30 cellular contexts compared by ENCODE assay signal in the genomic region with DNA sequence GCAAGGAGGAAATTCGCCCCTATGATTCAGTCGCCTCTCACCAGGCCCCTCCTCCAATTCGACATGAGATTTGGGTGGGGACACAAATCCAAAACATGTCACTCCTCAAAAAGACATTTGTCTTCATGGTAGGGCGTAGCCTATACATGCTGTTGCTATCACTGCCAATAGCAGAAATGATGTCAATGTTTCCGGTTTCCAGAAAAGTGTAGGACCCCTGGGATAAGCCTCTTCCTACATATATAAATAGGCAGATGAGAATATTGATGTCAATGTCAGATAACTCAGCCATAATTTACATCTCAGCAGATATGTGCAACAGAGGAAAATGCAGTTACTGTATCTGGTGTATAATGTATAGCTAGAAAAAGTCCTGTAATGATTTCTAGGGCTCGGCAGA.
"Had no signal": no experiment of that assay in that cellular context is flagged by ENCODE, and none has a peak within 500 bp of the region (broad histone marks: within the 10 kb centered on the region; RNA-seq: fewer than 3 reads in every experiment).

No MANE protein-coding gene starts in this region.

- H3K36me3 Mint-ChIP-seq: naive thymus-derived CD4-positive, alpha-beta T cell; natural killer cell treated with Interleukin-12 subunit alpha and Interleukin-12 subunit beta and Interleukin-15 and Interleukin-18, amount 100 ng/mL, for 72 hours; neural progenitor cell; stimulated activated memory B cell treated with anti-CD40 and anti-IgM and Interleukin-4, amounts not matched to agents 10 μg/mL and 1 μg/mL and 100 μg/mL, for 72 hours; type B pancreatic cell had no signal

- H3K4me1 Mint-ChIP-seq: naive thymus-derived CD4-positive, alpha-beta T cell; nephron progenitor cell; neural progenitor cell; stimulated activated memory B cell treated with anti-CD40 and anti-IgM and Interleukin-4, amounts not matched to agents 10 μg/mL and 1 μg/mL and 100 μg/mL, for 72 hours; stimulated activated naive CD8-positive, alpha-beta T cell treated with anti-CD3 and anti-CD28 coated beads, Interleukin-15, amount 100 ng/mL, for 72 hours had no signal

- H3K9me3 ChIP-seq: ovary, psoas muscle, right lobe of liver, sigmoid colon, suprapubic skin, testis, tibial artery, transverse colon, upper lobe of right lung, uterus had no signal

- H3K27ac ChIP-seq: neural progenitor cell, ovary, parathyroid adenoma, psoas muscle, right lobe of liver, sigmoid colon, suprapubic skin, testis, tibial artery, transverse colon, upper lobe of right lung, uterus had no signal

- H3K4me3 ChIP-seq: neural progenitor cell, ovary, psoas muscle, right lobe of liver, sigmoid colon, suprapubic skin, testis, tibial artery, transverse colon, upper lobe of right lung, uterus had no signal

- ATAC-seq: naive thymus-derived CD4-positive, alpha-beta T cell; natural killer cell treated with Interleukin-12 subunit alpha and Interleukin-12 subunit beta and Interleukin-15 and Interleukin-18, amount 100 ng/mL, for 72 hours; psoas muscle; right cardiac atrium; right lobe of liver; stimulated activated memory B cell treated with anti-CD40 and anti-IgM and Interleukin-4, amounts not matched to agents 10 μg/mL and 1 μg/mL and 100 μg/mL, for 72 hours; stimulated activated naive CD8-positive, alpha-beta T cell treated with anti-CD3 and anti-CD28 coated beads, Interleukin-15, amount 100 ng/mL, for 72 hours; stimulated activated naive CD8-positive, alpha-beta T cell treated with anti-CD3 and anti-CD28 coated beads, Interleukin-15, Interleukin-2, amounts not matched to agents 100 U/mL and 50 U/mL, for 24 hours; upper lobe of right lung had no signal

- H3K27me3 Mint-ChIP-seq: progenitor cell of endocrine pancreas; stimulated activated naive CD8-positive, alpha-beta T cell treated with anti-CD3 and anti-CD28 coated beads, Interleukin-15, amount 100 ng/mL, for 72 hours; type B pancreatic cell had no signal

- H3K36me3 ChIP-seq: neural progenitor cell, ovary, right lobe of liver, sigmoid colon, suprapubic skin, tibial artery, transverse colon, upper lobe of right lung, uterus had no signal

- DNase-seq: naive thymus-derived CD4-positive, alpha-beta T cell; nephron progenitor cell; occipital lobe; ovary; psoas muscle; right cardiac atrium; right lobe of liver; sigmoid colon; small intestine; stimulated activated CD4-positive, alpha-beta T cell treated with anti-CD3 and anti-CD28 coated beads, Interleukin-12 subunit alpha, Interleukin-12 subunit beta, amount 100 ng/mL, for 4 hours; stimulated activated CD4-positive, alpha-beta T cell treated with anti-CD3 and anti-CD28 coated beads, Interleukin-1b, Interleukin-23, amount 100 ng/mL, for 48 hours; stimulated activated CD4-positive, alpha-beta T cell treated with anti-CD3 and anti-CD28 coated beads, Interleukin-4, amount 100 ng/mL, for 1 hour; stimulated activated CD4-positive, alpha-beta T cell treated with anti-CD3 and anti-CD28 coated beads, Interleukin-4, amount 100 ng/mL, for 4 hours; stimulated activated CD8-positive, alpha-beta memory T cell treated with anti-CD3 and anti-CD28 coated beads, Interleukin-4, amount 100 ng/mL, for 48 hours; stimulated activated naive CD4-positive, alpha-beta T cell; stimulated activated naive CD8-positive, alpha-beta T cell treated with anti-CD3 and anti-CD28 coated beads, Interleukin-15, amount 100 ng/mL, for 72 hours; stimulated activated naive CD8-positive, alpha-beta T cell treated with anti-CD3 and anti-CD28 coated beads, Interleukin-15, Interleukin-2, amounts not matched to agents 100 U/mL and 50 U/mL, for 24 hours; substantia nigra; testis; transverse colon; upper lobe of right lung; uterus had no signal

- H3K79me2 ChIP-seq: parathyroid adenoma had no signal

- H3K4me3 Mint-ChIP-seq: naive thymus-derived CD4-positive, alpha-beta T cell; natural killer cell treated with Interleukin-12 subunit alpha and Interleukin-12 subunit beta and Interleukin-15 and Interleukin-18, amount 100 ng/mL, for 72 hours; nephron progenitor cell; neural progenitor cell; stimulated activated memory B cell treated with anti-CD40 and anti-IgM and Interleukin-4, amounts not matched to agents 10 μg/mL and 1 μg/mL and 100 μg/mL, for 72 hours; stimulated activated naive CD8-positive, alpha-beta T cell treated with anti-CD3 and anti-CD28 coated beads, Interleukin-15, amount 100 ng/mL, for 72 hours; type B pancreatic cell had no signal

- H3K27me3 ChIP-seq: neural progenitor cell, ovary, right lobe of liver, sigmoid colon, suprapubic skin, testis, tibial artery, transverse colon, upper lobe of right lung, uterus had no signal

- H3K4me2 ChIP-seq: neural progenitor cell had no signal

- H3K9ac ChIP-seq: neural progenitor cell, parathyroid adenoma had no signal

- H3K9me3 Mint-ChIP-seq: naive thymus-derived CD4-positive, alpha-beta T cell; natural killer cell treated with Interleukin-12 subunit alpha and Interleukin-12 subunit beta and Interleukin-15 and Interleukin-18, amount 100 ng/mL, for 72 hours; nephron progenitor cell; neural progenitor cell; stimulated activated memory B cell treated with anti-CD40 and anti-IgM and Interleukin-4, amounts not matched to agents 10 μg/mL and 1 μg/mL and 100 μg/mL, for 72 hours; stimulated activated naive CD8-positive, alpha-beta T cell treated with anti-CD3 and anti-CD28 coated beads, Interleukin-15, amount 100 ng/mL, for 72 hours; type B pancreatic cell had no signal

- H3K4me1 ChIP-seq: neural progenitor cell, parathyroid adenoma, psoas muscle, sigmoid colon, suprapubic skin, testis, tibial artery, transverse colon, upper lobe of right lung, uterus had no signal

- H3K27ac Mint-ChIP-seq: natural killer cell treated with Interleukin-12 subunit alpha and Interleukin-12 subunit beta and Interleukin-15 and Interleukin-18, amount 100 ng/mL, for 72 hours; nephron progenitor cell; neural progenitor cell; progenitor cell of endocrine pancreas; stimulated activated memory B cell treated with anti-CD40 and anti-IgM and Interleukin-4, amounts not matched to agents 10 μg/mL and 1 μg/mL and 100 μg/mL, for 72 hours; stimulated activated naive CD8-positive, alpha-beta T cell treated with anti-CD3 and anti-CD28 coated beads, Interleukin-15, amount 100 ng/mL, for 72 hours; type B pancreatic cell had no signal
